ENCODE assay signal across 1 cellular context in genomic region chr5:296954-297353, GRCh38.
TF ChIP-seq lines count a peak whose summit lies in the region.

No MANE protein-coding gene starts in this region.

TF ChIP-seq in K562, 482 proteins besides CTCF, POLR2A, EP300 and RAD21 (continued from another document):
- TF ChIP-seq ESRRA (IDR thresholded peaks at IDR 0.05; ENCODE audit: borderline replicate concordance, low read depth): peak; percentile 43; the same call in 1 of the 2 replicates
- TF ChIP-seq TCF3 (CRISPR knock-in tag; IDR thresholded peaks at IDR 0.05): peak; percentile 26; the same call in 1 of the 2 replicates
- peak; percentile 51 to 69; a peak in 3 of 4 replicates for TF ChIP-seq KDM1A (IDR thresholded peaks at IDR 0.05)
- 0 out of 2 replicates have a peak, but pooled peaks have one; percentile 40 for TF ChIP-seq FOXP4 (CRISPR knock-in tag; IDR thresholded peaks at IDR 0.05; ENCODE audit: borderline replicate concordance)
- TF ChIP-seq FOXA3 (CRISPR knock-in tag; conservative IDR thresholded peaks at IDR 0.05 in 1 of 2, IDR thresholded peaks at IDR 0.05 in 1 of 2): peak in 1 of 2 experiments; percentile 58; a peak in 2 of 4 replicates
- TF ChIP-seq CBFA2T3 (IDR thresholded peaks at IDR 0.05): 0 out of 2 replicates have a peak, but pooled peaks have one; percentile 15
